Comparison of ENCODE assay signal across 10 cellular contexts in the genomic region with DNA sequence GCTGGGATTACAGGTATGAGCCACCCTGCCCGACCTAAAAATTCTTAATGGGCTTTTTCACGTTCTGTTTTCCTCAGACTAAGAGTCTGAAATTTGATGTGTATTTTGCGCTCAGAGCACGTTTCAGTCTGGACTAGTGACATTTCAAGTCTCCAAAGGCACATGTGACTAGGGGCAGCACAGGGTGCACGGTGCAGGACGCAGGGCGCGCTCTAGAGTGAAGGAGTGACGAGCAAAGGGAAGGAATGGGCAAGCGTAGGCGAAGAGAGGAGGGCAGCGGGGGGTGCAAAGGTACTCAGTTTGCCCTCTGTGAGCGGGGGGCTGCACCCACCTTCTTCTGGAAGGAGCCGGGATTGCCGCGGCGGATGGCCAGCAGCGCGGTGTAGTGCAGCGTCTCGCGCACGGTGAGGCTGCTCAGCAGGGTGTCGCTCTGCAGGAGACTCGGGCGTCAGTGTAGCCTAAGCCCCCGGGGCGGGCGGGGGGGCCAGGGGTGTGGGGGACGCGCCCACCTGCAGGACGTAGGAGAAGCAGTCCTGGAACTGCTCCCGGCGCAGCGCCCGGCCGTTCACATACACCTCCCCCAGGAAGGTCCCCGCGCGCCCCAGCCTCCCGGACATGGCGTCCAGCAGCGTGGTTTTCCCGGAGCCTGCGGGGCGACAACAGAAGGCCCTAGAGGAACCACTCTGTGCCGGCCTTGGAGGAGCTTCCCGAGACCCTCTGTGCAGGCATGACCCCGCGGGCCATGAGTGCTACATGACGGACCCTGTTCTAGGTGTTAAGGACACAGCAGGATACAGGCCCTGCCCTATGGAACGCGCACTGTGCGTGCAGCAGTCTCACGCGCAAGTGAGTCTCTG. TPM values are rescaled to one million over a fixed set of nuclear protein-coding genes. Genes with fewer than 3 reads are reported as not detected.
DNase-seq lines count a peak whose midpoint lies in the region; ATAC-seq and TF ChIP-seq lines count a peak whose summit lies in the region.
"Had no signal": no experiment of that assay in that cellular context is flagged by ENCODE, and none has a peak within 500 bp of the region (broad histone marks: within the 10 kb centered on the region; RNA-seq: fewer than 3 reads in every experiment).

No MANE protein-coding gene starts in this region.

- H3K27me3 ChIP-seq in HUES6 (ENCODE audit: control insufficient read depth, insufficient read depth, low read length) (peaks cover 32% of the 10 kb centered on the region), WERI-Rb-1 (ENCODE audit: insufficient read depth, low read depth, severe bottlenecking) (no peaks in the 10 kb centered on the region), iPS-18a (ENCODE audit: control insufficient read depth, insufficient read depth, low read length) (peaks cover 21% of the 10 kb centered on the region), skeletal muscle tissue (ENCODE audit: control insufficient read depth in 3 of 3, insufficient read depth in 3 of 3, low read length in 3 of 3) (peaks cover 7 to 16% (median 11%) of the 10 kb centered on the region in 3 donors)

- in situ Hi-C loops in G401 (cut with HindIII; ENCODE audit: low sequenced_read_pairs), result no loop called here

- H3K27ac ChIP-seq in HUES6 (ENCODE audit: low read depth, low read length) (no peak overlapping the region), WERI-Rb-1 (no peak overlapping the region), iPS-18a (ENCODE audit: low read length) (no peak overlapping the region), skeletal muscle tissue (ENCODE audit: low read depth, low read length) (no peak overlapping the region)

- peak; percentile 43 for DNase-seq in WERI-Rb-1
- no peak for DNase-seq in NCI-H446 (lab: John Stamatoyannopoulos, UW)
- DNase-seq in G401 (ENCODE audit: low spot score), result no peak
- DNase-seq: GF-D8, SHP77 had no signal

- H3K4me3 ChIP-seq in HUES6 (ENCODE audit: low read depth, low read length) (peak overlapping the region; percentile 67), WERI-Rb-1 (ENCODE audit: low read depth, low read length) (peak overlapping the region; percentile 41), iPS-18a (ENCODE audit: low read length) (peak overlapping the region; percentile 34), skeletal muscle tissue (ENCODE audit: low read length in 3 of 3) (peak overlapping the region in 2 of 3 donors; percentile 32 to 35)

- H3K4me1 ChIP-seq in HUES6 (ENCODE audit: control insufficient read depth, insufficient read depth, low read length), result peaks cover 7% of the 10 kb centered on the region
- H3K4me1 ChIP-seq in iPS-18a (ENCODE audit: control insufficient read depth, low read depth, low read length), result no peaks in the 10 kb centered on the region
- peaks cover 0 to 3% (median 0%) of the 10 kb centered on the region in 3 donors for H3K4me1 ChIP-seq in skeletal muscle tissue (ENCODE audit: control insufficient read depth in 3 of 3, insufficient read depth in 3 of 3, low read length in 3 of 3)

- peak overlapping the region; percentile 42 for H3K9ac ChIP-seq in HUES6 (ENCODE audit: low read length)
- no peak overlapping the region for H3K9ac ChIP-seq in iPS-18a (ENCODE audit: low read length)
- H3K9ac ChIP-seq in skeletal muscle tissue (ENCODE audit: low read depth in 1 of 3, low read length in 3 of 3), result peak overlapping the region in 1 of 3 donors; percentile 20

- H3K9me3 ChIP-seq in HUES6 (ENCODE audit: control insufficient read depth, insufficient read depth, low read depth, low read length) (no peaks in the 10 kb centered on the region), WERI-Rb-1 (ENCODE audit: severe bottlenecking) (no peaks in the 10 kb centered on the region), iPS-18a (ENCODE audit: control insufficient read depth, low read depth, low read length) (no peaks in the 10 kb centered on the region), skeletal muscle tissue (ENCODE audit: control insufficient read depth in 3 of 3, low read length in 3 of 3) (no peaks in the 10 kb centered on the region)

- no peaks in the 10 kb centered on the region for H3K36me3 ChIP-seq in HUES6 (ENCODE audit: control insufficient read depth, insufficient read depth, low read length)
- no peaks in the 10 kb centered on the region for H3K36me3 ChIP-seq in WERI-Rb-1
- H3K36me3 ChIP-seq in iPS-18a (ENCODE audit: control insufficient read depth, low read depth, low read length), result no peaks in the 10 kb centered on the region
- no peaks in the 10 kb centered on the region for H3K36me3 ChIP-seq in skeletal muscle tissue (ENCODE audit: control insufficient read depth in 3 of 3, insufficient read depth in 3 of 3, low read length in 3 of 3)

- ATAC-seq in HG03095 (IDR thresholded peaks at IDR 0.05; ENCODE audit: unreplicated experiment) (no peak), HG02588 (IDR thresholded peaks at IDR 0.05; ENCODE audit: unreplicated experiment) (no peak)

- no peak for TF ChIP-seq CTCF in WERI-Rb-1 (IDR thresholded peaks at IDR 0.05; ENCODE audit: low read depth, low read length)

RNA-seq across cellular contexts. Expression of a gene that starts 7.0 kb away (rescaled TPM):
- not detected for total RNA-seq in skeletal muscle tissue
- total RNA-seq in G401 (2014; rRNA removed; shearing (Covaris generic)), result not detected in 2 replicates

RNA-seq across cellular contexts. Expression of a gene that starts 7.1 kb away (rescaled TPM):
- under 0.01 TPM for total RNA-seq in skeletal muscle tissue
- not detected in 2 replicates for total RNA-seq in G401 (2014; rRNA removed; shearing (Covaris generic))

RNA-seq across cellular contexts. Expression of a gene that starts 57.8 kb away (rescaled TPM):
- total RNA-seq in skeletal muscle tissue, result 26.6 TPM
- total RNA-seq in G401 (2014; rRNA removed; shearing (Covaris generic)), result 22.4 and 27.8 TPM in 2 replicates
